Comparison of ENCODE assay signal across 8 cellular contexts in the genomic region with DNA sequence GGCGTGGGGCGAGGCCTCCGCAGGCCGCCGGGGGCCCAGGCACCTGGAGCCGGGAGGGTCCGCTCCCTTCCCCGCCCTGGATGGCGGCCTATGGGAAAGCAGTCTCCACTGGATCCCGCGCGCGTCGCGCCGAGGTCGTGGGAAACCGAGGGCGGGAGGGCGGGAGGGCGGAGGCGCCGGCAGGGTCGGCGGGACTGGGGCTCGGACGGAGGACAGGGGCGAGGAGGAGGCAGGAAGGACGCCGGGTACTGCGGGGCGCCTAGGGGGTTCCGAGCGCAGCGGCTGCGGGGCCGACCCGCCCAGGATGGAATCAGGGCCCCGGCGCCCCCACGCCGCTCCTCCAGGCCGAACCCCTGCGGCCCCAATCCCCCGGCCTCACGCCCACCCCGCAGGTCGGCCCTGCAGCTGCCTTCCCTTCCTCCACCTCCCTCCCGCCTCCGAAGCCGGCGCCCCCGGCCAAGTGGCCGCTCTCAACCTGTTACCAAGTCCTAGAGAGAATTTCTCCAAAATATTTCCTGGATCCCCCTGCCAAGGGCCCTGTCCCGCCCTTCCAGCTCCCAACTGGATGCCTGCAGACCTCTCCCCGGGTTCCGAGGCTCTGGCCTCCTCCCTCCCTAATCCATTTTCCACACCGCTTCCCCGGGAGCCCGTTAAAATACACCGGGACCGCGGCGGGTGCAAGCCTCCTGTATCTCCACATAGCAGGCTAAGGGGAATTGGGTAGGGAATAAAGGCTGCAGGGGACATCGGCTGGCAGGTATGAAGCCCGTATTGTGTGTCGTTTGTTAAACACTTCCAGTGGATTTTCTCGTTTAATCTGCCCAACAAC.
DNase-seq lines count a peak whose midpoint lies in the region; ATAC-seq and TF ChIP-seq lines count a peak whose summit lies in the region.

No MANE protein-coding gene starts in this region.

- DNase-seq in H7, result peak; percentile 85
- DNase-seq in activated T-cell treated with anti-CD3 and anti-CD28 coated beads, Interleukin-2, amount 50 U/mL, for 24 hours, result peak; percentile 55
- DNase-seq in glutamatergic neuron, result peak; percentile 28
- peak; percentile 30 to 57 (median 50) for DNase-seq in ovary
- DNase-seq in SHP77 (lab: John Stamatoyannopoulos, UW), result no peak
- no peak for DNase-seq in stimulated activated CD4-positive, alpha-beta T cell treated with anti-CD3 and anti-CD28 coated beads, Interleukin-4, amount 100 ng/mL, for 24 hours

- no peak for TF ChIP-seq POLR2A in ovary (IDR thresholded peaks at IDR 0.05)

- H3K27ac Mint-ChIP-seq in activated T-cell treated with anti-CD3 and anti-CD28 coated beads, Interleukin-2, amount 50 U/mL, for 24 hours, result peak overlapping the region; percentile 91
- no peak overlapping the region for H3K27ac Mint-ChIP-seq in glutamatergic neuron (ENCODE audit: unreplicated experiment)

- H3K9me3 Mint-ChIP-seq in activated T-cell treated with anti-CD3 and anti-CD28 coated beads, Interleukin-2, amount 50 U/mL, for 24 hours, result peaks cover 7% of the 10 kb centered on the region
- H3K9me3 Mint-ChIP-seq in glutamatergic neuron (ENCODE audit: unreplicated experiment), result peaks cover 3% of the 10 kb centered on the region

- no peak for TF ChIP-seq EP300 in ovary (IDR thresholded peaks at IDR 0.05)

- H3K36me3 ChIP-seq in H7 (replicated peaks; ENCODE audit: control insufficient read depth, insufficient read depth, low read length), result no peaks in the 10 kb centered on the region; the same call in 1 of the 2 replicates
- H3K36me3 ChIP-seq in ovary, result no peaks in the 10 kb centered on the region

- H3K9me3 ChIP-seq in ovary, result no peaks in the 10 kb centered on the region

- WGBS in ovary, 3 donors, result 1% methylated on average over 62 to 68 of the region's 68 CpGs

- H3K4me3 ChIP-seq in H7 (ENCODE audit: insufficient read depth, low read depth, low read length) (peak overlapping the region; percentile 62), ovary (peak overlapping the region; percentile 52)

- peaks cover 75% of the 10 kb centered on the region for H3K27me3 ChIP-seq in H7 (ENCODE audit: control insufficient read depth, insufficient read depth, low read length)
- no peaks in the 10 kb centered on the region for H3K27me3 ChIP-seq in ovary

- H3K27ac ChIP-seq in ovary, result peak overlapping the region; percentile 71 to 77

- H3K27me3 Mint-ChIP-seq in activated T-cell treated with anti-CD3 and anti-CD28 coated beads, Interleukin-2, amount 50 U/mL, for 24 hours, result peaks cover 42% of the 10 kb centered on the region
- H3K27me3 Mint-ChIP-seq in glutamatergic neuron (ENCODE audit: unreplicated experiment), result peaks cover 21% of the 10 kb centered on the region

- ATAC-seq in GM18861 (IDR thresholded peaks at IDR 0.05; ENCODE audit: unreplicated experiment) (no peak), GM18873 (IDR thresholded peaks at IDR 0.05; ENCODE audit: low FRiP score, unreplicated experiment) (no peak)

- peaks cover 63% of the 10 kb centered on the region for H3K4me1 Mint-ChIP-seq in activated T-cell treated with anti-CD3 and anti-CD28 coated beads, Interleukin-2, amount 50 U/mL, for 24 hours (ENCODE audit: low read depth)
- peaks cover 17% of the 10 kb centered on the region for H3K4me1 Mint-ChIP-seq in glutamatergic neuron (ENCODE audit: low read depth, unreplicated experiment)

- H3K36me3 Mint-ChIP-seq in activated T-cell treated with anti-CD3 and anti-CD28 coated beads, Interleukin-2, amount 50 U/mL, for 24 hours (ENCODE audit: low read depth), result peaks cover 7% of the 10 kb centered on the region
- H3K36me3 Mint-ChIP-seq in glutamatergic neuron (ENCODE audit: unreplicated experiment), result no peaks in the 10 kb centered on the region

- peaks cover 10% of the 10 kb centered on the region for H3K4me1 ChIP-seq in ovary (ENCODE audit: insufficient read depth)

- TF ChIP-seq CTCF in glutamatergic neuron (IDR thresholded peaks at IDR 0.05; ENCODE audit: partially characterized antibody, unreplicated experiment), result no peak
- no peak for TF ChIP-seq CTCF in ovary (IDR thresholded peaks at IDR 0.05)

- intact Hi-C loops in ovary (cut with DNase I), result no loop called here

- peak overlapping the region; percentile 77 for H3K4me3 Mint-ChIP-seq in activated T-cell treated with anti-CD3 and anti-CD28 coated beads, Interleukin-2, amount 50 U/mL, for 24 hours
- H3K4me3 Mint-ChIP-seq in glutamatergic neuron (ENCODE audit: unreplicated experiment), result peak overlapping the region; percentile 80

Comparison
In these comparisons a context has a peak if more than half of its experiments do, and no peak if none do; other contexts are left out.
1. DNase-seq: peak in H7 (single experiment), activated T-cell treated with anti-CD3 and anti-CD28 coated beads, Interleukin-2, amount 50 U/mL, for 24 hours (single experiment), glutamatergic neuron (single experiment) and ovary (5 of 5); none in SHP77 (0 of 2) and stimulated activated CD4-positive, alpha-beta T cell treated with anti-CD3 and anti-CD28 coated beads, Interleukin-4, amount 100 ng/mL, for 24 hours (single experiment).